ENCODE assay signal across 8 cellular contexts in genomic region chr21:37564924-37565529, GRCh38.
DNase-seq lines count a peak whose midpoint lies in the region; ATAC-seq and TF ChIP-seq lines count a peak whose summit lies in the region.

No MANE protein-coding gene starts in this region.

- TF ChIP-seq CTCF in gastroesophageal sphincter (IDR thresholded peaks at IDR 0.05): no peak

- no peaks in the 10 kb centered on the region for H3K27me3 ChIP-seq in gastroesophageal sphincter

- peak overlapping the region; percentile 100 for H3K27ac Mint-ChIP-seq in T-helper 2 cell treated with Interferon-gamma antibody and Interleukin-4, amounts not matched to agents 5 μg/mL and 100 μg/mL, for 36 hours
- H3K27ac Mint-ChIP-seq in T-cell: peak overlapping the region; percentile 99 to 100
- peak overlapping the region; percentile 6 for H3K27ac Mint-ChIP-seq in stimulated activated naive B cell treated with anti-CD40 and anti-IgM and Interleukin-4, amounts not matched to agents 10 μg/mL and 1 μg/mL and 100 μg/mL, for 72 hours

- DNase-seq in T-helper 2 cell treated with Interferon-gamma antibody and Interleukin-4, amounts not matched to agents 5 μg/mL and 100 μg/mL, for 36 hours (ENCODE audit: low spot score): no peak
- DNase-seq in T-helper 2 cell: no peak
- no peak for DNase-seq in T-cell
- DNase-seq in stimulated activated naive B cell treated with anti-CD40 and anti-IgM and Interleukin-4, amounts not matched to agents 10 μg/mL and 1 μg/mL and 100 μg/mL, for 72 hours: no peak
- no peak for DNase-seq in superior temporal gyrus (ENCODE audit: extremely low spot score)
- DNase-seq in ureter (ENCODE audit: low spot score): no peak

- peak overlapping the region; percentile 79 to 96 (median 92) for H3K27ac ChIP-seq in gastroesophageal sphincter

- no peak for TF ChIP-seq POLR2A in gastroesophageal sphincter (IDR thresholded peaks at IDR 0.05)

- CTCF ChIA-PET in T-cell (lab: Charles Lee): interaction anchor here (0.8 to 2.1 kb wide), 8 partner anchors 10 to 298 kb away, joined by 3 to 13 read pairs (median 4); partner anchors contain the start of gene VPS26C (in 1 of the 2)

- no peaks in the 10 kb centered on the region for H3K36me3 ChIP-seq in gastroesophageal sphincter

- H3K27me3 Mint-ChIP-seq in T-helper 2 cell treated with Interferon-gamma antibody and Interleukin-4, amounts not matched to agents 5 μg/mL and 100 μg/mL, for 36 hours (ENCODE audit: low read depth): peaks cover 5% of the 10 kb centered on the region
- H3K27me3 Mint-ChIP-seq in T-cell: peaks cover 0 to 3% of the 10 kb centered on the region in 2 donors
- peaks cover 5% of the 10 kb centered on the region in 2 donors for H3K27me3 Mint-ChIP-seq in stimulated activated naive B cell treated with anti-CD40 and anti-IgM and Interleukin-4, amounts not matched to agents 10 μg/mL and 1 μg/mL and 100 μg/mL, for 72 hours

- TF ChIP-seq EP300 in gastroesophageal sphincter (IDR thresholded peaks at IDR 0.05): no peak

- H3K4me1 ChIP-seq in gastroesophageal sphincter: peaks cover 0 to 27% (median 4%) of the 10 kb centered on the region in 3 donors

- ATAC-seq in T-cell (replicated peaks in 1 of 4) (no peak), gastroesophageal sphincter (no peak), HG03139 (IDR thresholded peaks at IDR 0.05; ENCODE audit: unreplicated experiment) (no peak)
- ATAC-seq in stimulated activated naive B cell treated with anti-CD40 and anti-IgM and Interleukin-4, amounts not matched to agents 10 μg/mL and 1 μg/mL and 100 μg/mL, for 72 hours (replicated peaks): no peak

- no peaks in the 10 kb centered on the region for H3K36me3 Mint-ChIP-seq in T-helper 2 cell treated with Interferon-gamma antibody and Interleukin-4, amounts not matched to agents 5 μg/mL and 100 μg/mL, for 36 hours (ENCODE audit: low read depth)
- no peaks in the 10 kb centered on the region for H3K36me3 Mint-ChIP-seq in T-cell
- no peaks in the 10 kb centered on the region for H3K36me3 Mint-ChIP-seq in stimulated activated naive B cell treated with anti-CD40 and anti-IgM and Interleukin-4, amounts not matched to agents 10 μg/mL and 1 μg/mL and 100 μg/mL, for 72 hours

- no peaks in the 10 kb centered on the region for H3K9me3 ChIP-seq in gastroesophageal sphincter

- WGBS in gastroesophageal sphincter (ENCODE audit: low coverage in 1 of 2), 2 donors: 80 to 92% methylated on average over 6 to 11 of the region's 12 CpGs

- peaks cover 11% of the 10 kb centered on the region for H3K4me1 Mint-ChIP-seq in T-helper 2 cell treated with Interferon-gamma antibody and Interleukin-4, amounts not matched to agents 5 μg/mL and 100 μg/mL, for 36 hours (ENCODE audit: low read depth)
- peaks cover 20 to 21% (median 21%) of the 10 kb centered on the region in 3 donors for H3K4me1 Mint-ChIP-seq in T-cell
- peaks cover 11 to 28% of the 10 kb centered on the region in 2 donors for H3K4me1 Mint-ChIP-seq in stimulated activated naive B cell treated with anti-CD40 and anti-IgM and Interleukin-4, amounts not matched to agents 10 μg/mL and 1 μg/mL and 100 μg/mL, for 72 hours

- peak overlapping the region in 1 of 2 donors; percentile 87 for H3K4me3 ChIP-seq in gastroesophageal sphincter

- POLR2A ChIA-PET in T-cell (lab: Charles Lee): interaction anchor here (0.7 to 1.1 kb wide), 2 partner anchors 117 to 195 kb away, joined by 3 read pairs; no protein-coding TSS in a partner anchor

- no peaks in the 10 kb centered on the region for H3K9me3 Mint-ChIP-seq in T-helper 2 cell treated with Interferon-gamma antibody and Interleukin-4, amounts not matched to agents 5 μg/mL and 100 μg/mL, for 36 hours
- peaks cover 0 to 4% (median 0%) of the 10 kb centered on the region in 3 donors for H3K9me3 Mint-ChIP-seq in T-cell
- no peaks in the 10 kb centered on the region for H3K9me3 Mint-ChIP-seq in stimulated activated naive B cell treated with anti-CD40 and anti-IgM and Interleukin-4, amounts not matched to agents 10 μg/mL and 1 μg/mL and 100 μg/mL, for 72 hours

- peak overlapping the region; percentile 91 for H3K4me3 Mint-ChIP-seq in T-helper 2 cell treated with Interferon-gamma antibody and Interleukin-4, amounts not matched to agents 5 μg/mL and 100 μg/mL, for 36 hours
- H3K4me3 Mint-ChIP-seq in T-cell: peak overlapping the region in 2 of 3 donors; percentile 11 to 90
- H3K4me3 Mint-ChIP-seq in stimulated activated naive B cell treated with anti-CD40 and anti-IgM and Interleukin-4, amounts not matched to agents 10 μg/mL and 1 μg/mL and 100 μg/mL, for 72 hours: peak overlapping the region; percentile 61 to 92

Comparison
In these comparisons a context has a peak if more than half of its experiments do, and no peak if none do; other contexts are left out.
1. H3K27ac Mint-ChIP-seq: peak in every context shown above with its lines; median percentile 100 in T-helper 2 cell treated with Interferon-gamma antibody and Interleukin-4, amounts not matched to agents 5 μg/mL and 100 μg/mL, for 36 hours; 100 in T-cell; 6 in stimulated activated naive B cell treated with anti-CD40 and anti-IgM and Interleukin-4, amounts not matched to agents 10 μg/mL and 1 μg/mL and 100 μg/mL, for 72 hours.